8 cellular contexts compared by ENCODE assay signal in genomic region chr1:227192163-227192562, GRCh38.
DNase-seq lines count a peak whose midpoint lies in the region; ATAC-seq, FAIRE-seq and TF ChIP-seq lines count a peak whose summit lies in the region.

No MANE protein-coding gene starts in this region.

- H3K9ac ChIP-seq in neuronal stem cell (ENCODE audit: low read depth, low read length, poor library complexity) (no peak overlapping the region), kidney (ENCODE audit: low read length in 2 of 2) (no peak overlapping the region)

- H3K4me1 ChIP-seq in mucosa of descending colon (ENCODE audit: low read depth) (no peaks in the 10 kb centered on the region), neuronal stem cell (ENCODE audit: control insufficient read depth in 2 of 2, insufficient read depth in 1 of 2, low read depth in 1 of 2, low read length in 2 of 2) (no peaks in the 10 kb centered on the region), kidney (ENCODE audit: control insufficient read depth in 1 of 2, insufficient read depth in 1 of 2, low read depth in 1 of 2, low read length in 2 of 2) (no peaks in the 10 kb centered on the region)

- H4K91ac ChIP-seq in neuronal stem cell (ENCODE audit: low read depth, low read length, poor library complexity): no peak overlapping the region

- ATAC-seq in GM19452 (IDR thresholded peaks at IDR 0.05; ENCODE audit: unreplicated experiment) (peak; percentile 80), HG03558 (IDR thresholded peaks at IDR 0.05; ENCODE audit: extremely low read depth, unreplicated experiment) (peak; percentile 68), mucosa of descending colon (peak; percentile 42)

- intact Hi-C loops in mucosa of descending colon (cut with DNase I, micrococcal nuclease) (no loop called here), kidney (cut with DNase I) (no loop called here)

- no peak overlapping the region for H2AK5ac ChIP-seq in neuronal stem cell (ENCODE audit: low read depth, low read length)

- H3K36me3 ChIP-seq in mucosa of descending colon (ENCODE audit: low read depth) (no peaks in the 10 kb centered on the region), neuronal stem cell (replicated peaks in 1 of 2; ENCODE audit: control insufficient read depth in 2 of 2, insufficient read depth in 2 of 2, low read length in 2 of 2) (peaks cover 0 to 23% of the 10 kb centered on the region in 2 donors), kidney (ENCODE audit: control insufficient read depth in 1 of 2, insufficient read depth in 2 of 2, low read length in 2 of 2) (peaks cover 0 to 2% of the 10 kb centered on the region in 2 donors)

- no peak overlapping the region for H3K27ac ChIP-seq in neuronal stem cell (replicated peaks; ENCODE audit: low read length)
- no peak overlapping the region for H3K27ac ChIP-seq in kidney (ENCODE audit: low read depth in 2 of 2, low read length in 2 of 2)

- no peak overlapping the region for H3K18ac ChIP-seq in neuronal stem cell (ENCODE audit: low read length)

- H3K9me3 ChIP-seq in mucosa of descending colon: no peaks in the 10 kb centered on the region
- H3K9me3 ChIP-seq in neuronal stem cell (replicated peaks in 1 of 2; ENCODE audit: control insufficient read depth in 2 of 2, insufficient read depth in 1 of 2, low read depth in 1 of 2, low read length in 2 of 2): no peaks in the 10 kb centered on the region
- no peaks in the 10 kb centered on the region for H3K9me3 ChIP-seq in kidney (ENCODE audit: control insufficient read depth in 1 of 2, low read length in 2 of 2)

- DNase-seq in AG20443 (ENCODE audit: low spot score) (peak; percentile 88), astrocyte of the spinal cord (ENCODE audit: low read depth, low spot score) (peak; percentile 95), mucosa of descending colon (peak in 1 of 3 donors; percentile 11), neuronal stem cell (ENCODE audit: low spot score) (no peak), NCI-H1436 treated with DMSO at 0.1 percent for 48 hours (lab: John Stamatoyannopoulos, UW) (no peak), kidney (no peak)

- no peaks in the 10 kb centered on the region for H3K27me3 ChIP-seq in neuronal stem cell (ENCODE audit: control insufficient read depth in 3 of 3, insufficient read depth in 3 of 3, low read depth in 1 of 3, low read length in 3 of 3)

- no peak overlapping the region for H2BK15ac ChIP-seq in neuronal stem cell (ENCODE audit: low read length)

- H3K4me3 ChIP-seq in astrocyte of the spinal cord (ENCODE audit: low read depth, low read length) (no peak overlapping the region), mucosa of descending colon (no peak overlapping the region), neuronal stem cell (ENCODE audit: low read length in 2 of 2) (no peak overlapping the region), kidney (ENCODE audit: low read length in 2 of 2) (no peak overlapping the region)

- no peak overlapping the region for H3K14ac ChIP-seq in neuronal stem cell (ENCODE audit: low read length)

- no peak for FAIRE-seq in kidney (lab: Jason Lieb, UNC)

- H2BK120ac ChIP-seq in neuronal stem cell (ENCODE audit: low read depth, low read length): no peak overlapping the region

- in situ Hi-C loops in astrocyte of the spinal cord (cut with HindIII; ENCODE audit: low sequenced_read_pairs): no loop called here

- no peak overlapping the region for H3K23ac ChIP-seq in neuronal stem cell (ENCODE audit: low read depth, low read length, poor library complexity)

- H2BK5ac ChIP-seq in neuronal stem cell (ENCODE audit: low read length): no peak overlapping the region

- no peak overlapping the region for H3K4me2 ChIP-seq in neuronal stem cell (ENCODE audit: insufficient read depth, low read length, poor library complexity, severe bottlenecking)

- no peak overlapping the region for H2BK12ac ChIP-seq in neuronal stem cell (ENCODE audit: low read length)

- H2AFZ ChIP-seq in neuronal stem cell (ENCODE audit: low read length): no peak overlapping the region

- no peak overlapping the region for H4K8ac ChIP-seq in neuronal stem cell (ENCODE audit: low read depth, low read length)

- H3K4ac ChIP-seq in neuronal stem cell (ENCODE audit: low read length): no peak overlapping the region

- TF ChIP-seq CTCF in astrocyte of the spinal cord (IDR thresholded peaks at IDR 0.05; ENCODE audit: low read depth, low read length) (no peak), mucosa of descending colon (IDR thresholded peaks at IDR 0.05) (no peak), kidney (IDR thresholded peaks at IDR 0.05; ENCODE audit: borderline replicate concordance, extremely low read depth, insufficient read depth) (no peak)

- no CpG with 5 or more reads among the region's 2 CpGs for WGBS in neuronal stem cell (ENCODE audit: extremely low coverage in 2 of 2, insufficient read length in 2 of 2, insufficient replicate concordance in 1 of 2), 2 donors

- H3K79me1 ChIP-seq in neuronal stem cell (ENCODE audit: low read depth, low read length): no peaks in the 10 kb centered on the region

Comparison
In these comparisons a context has a peak if more than half of its experiments do, and no peak if none do; other contexts are left out.
1. DNase-seq: peak in AG20443 (single experiment) and astrocyte of the spinal cord (single experiment); none in neuronal stem cell (single experiment), NCI-H1436 treated with DMSO at 0.1 percent for 48 hours (single experiment) and kidney (single experiment).
2. Peak in every context shown above with its lines, with median percentiles within 50 percentile points of each other: ATAC-seq.